8 cellular contexts compared by ENCODE assay signal in genomic region chr1:41662061-41662655, GRCh38.
A peak's percentile ranks its signal among the peaks of the same experiment; 100 is the strongest.
DNase-seq lines count a peak whose midpoint lies in the region; FAIRE-seq and TF ChIP-seq lines count a peak whose summit lies in the region.

No MANE protein-coding gene starts in this region.

- H3K9ac ChIP-seq in H1 (replicated peaks in 1 of 4; ENCODE audit: extremely low read depth in 1 of 4, low read depth in 3 of 4, low read length in 3 of 4), result no peak overlapping the region

- H3K4me1 ChIP-seq in HEK293 (ENCODE audit: control insufficient read depth, insufficient read depth, low read length) (no peaks in the 10 kb centered on the region), H1 (replicated peaks in 1 of 4; ENCODE audit: control insufficient read depth in 3 of 4, insufficient read depth in 4 of 4, low read length in 3 of 4) (peaks cover 3 to 8% (median 3%) of the 10 kb centered on the region in 4 experiments; a peak in 6 of 7 replicates), mononuclear cell (ENCODE audit: insufficient read depth, low read length) (peaks cover 70% of the 10 kb centered on the region)

- peaks cover 17 to 40% (median 32%) of the 10 kb centered on the region in 4 experiments for H3K27me3 ChIP-seq in H1 (replicated peaks in 1 of 4; ENCODE audit: control insufficient read depth in 3 of 4, extremely low read depth in 1 of 4, insufficient read depth in 3 of 4, low read length in 3 of 4)
- H3K27me3 ChIP-seq in mononuclear cell (ENCODE audit: insufficient read depth, low read length), result no peaks in the 10 kb centered on the region

- no peak overlapping the region for H2BK5ac ChIP-seq in H1 (ENCODE audit: low read depth, low read length)

- H3K23me2 ChIP-seq in H1 (ENCODE audit: low read depth, low read length), result peaks cover 5% of the 10 kb centered on the region

- DNase-seq in NCI-H2029 treated with DMSO at 0.1 percent for 48 hours (lab: John Stamatoyannopoulos, UW), result peak; percentile 91
- peak; percentile 38 to 53 for DNase-seq in activated CD8-positive, alpha-beta memory T cell treated with anti-CD3 and anti-CD28 coated beads for 1 hour (ENCODE audit: extremely low read depth in 1 of 2, low read depth in 1 of 2)
- peak in 1 of 2 experiments; percentile 63 for DNase-seq in H1 (ENCODE audit: low read depth in 1 of 2, low spot score in 2 of 2)
- DNase-seq in stimulated activated CD8-positive, alpha-beta memory T cell treated with anti-CD3 and anti-CD28 coated beads, Interleukin-4, amount 100 ng/mL, for 4 hours (ENCODE audit: low read depth in 2 of 2, low spot score in 1 of 2), result peak; percentile 43 to 77
- no peak for DNase-seq in RCC 7860 (ENCODE audit: low spot score)

- H3K4ac ChIP-seq in H1 (replicated peaks; ENCODE audit: insufficient read length, low read depth, low read length), result no peak overlapping the region

- no peak overlapping the region for H4K5ac ChIP-seq in H1 (ENCODE audit: insufficient read length, low read depth, low read length)

- no peaks in the 10 kb centered on the region for H3K79me2 ChIP-seq in H1 (ENCODE audit: control insufficient read depth in 1 of 2, insufficient read depth in 2 of 2, low read length in 2 of 2)

- TF ChIP-seq RAD21 in H1 (IDR thresholded peaks at IDR 0.05 in 1 of 2, conservative IDR thresholded peaks at IDR 0.05 in 1 of 2; ENCODE audit: low read depth in 2 of 2, low read length in 2 of 2), result no peak

- TF ChIP-seq POLR2A in H1 (IDR thresholded peaks at IDR 0.05; ENCODE audit: control extremely low read depth in 1 of 2, low read depth in 2 of 2, low read length in 2 of 2), result no peak

- no peak overlapping the region for H2BK120ac ChIP-seq in H1 (replicated peaks; ENCODE audit: low read depth, low read length)

- WGBS in H1 (ENCODE audit: extremely low coverage in 1 of 2, insufficient coverage in 1 of 2, insufficient read length in 1 of 2, insufficient replicate concordance in 2 of 2, low coverage in 1 of 2, low lambda C conversion rate in 2 of 2, missing lambda C conversion rate in 1 of 2), 2 experiments, result 0% methylated on average over 14 of the region's 91 CpGs; no CpG with 5 or more reads in 1 of the 2 experiments

- no peaks in the 10 kb centered on the region for H3K9me3 ChIP-seq in HEK293 (ENCODE audit: control insufficient read depth, insufficient read depth, low read depth, low read length)
- no peaks in the 10 kb centered on the region for H3K9me3 ChIP-seq in H1 (ENCODE audit: insufficient read depth in 2 of 2, low read depth in 1 of 2, low read length in 1 of 2)
- no peaks in the 10 kb centered on the region for H3K9me3 ChIP-seq in mononuclear cell (ENCODE audit: low read depth, low read length)

- no peak overlapping the region for H4K91ac ChIP-seq in H1 (replicated peaks; ENCODE audit: insufficient read length, low read length)

- H3K18ac ChIP-seq in H1 (ENCODE audit: extremely low read depth, low read length), result no peak overlapping the region

- no peak for TF ChIP-seq EP300 in H1 (IDR thresholded peaks at IDR 0.05; ENCODE audit: borderline replicate concordance in 1 of 2, low read depth in 2 of 2, low read length in 2 of 2)

- H3K4me3 ChIP-seq in GM12875 (ENCODE audit: low read depth, low read length) (peak overlapping the region; percentile 88), HEK293 (ENCODE audit: low read depth, low read length) (peak overlapping the region; percentile 53), H1 (ENCODE audit: extremely low read depth in 1 of 4, insufficient read depth in 2 of 4, low read depth in 3 of 4, low read length in 4 of 4) (peak overlapping the region; percentile 37 to 75 (median 46); a peak in 7 of 8 replicates), mononuclear cell (ENCODE audit: low read length) (peak overlapping the region; percentile 53)

- POLR2A ChIA-PET in HEK293 (lab: Yijun Ruan, JAX) (interaction anchor here (0.8 kb wide), 1 partner anchor 9 kb away, joined by 3 read pairs; no protein-coding TSS in a partner anchor), H1 (lab: Charles Lee; ENCODE audit: partially characterized antibody) (no interaction called here)

- no peak overlapping the region for H2AFZ ChIP-seq in H1 (ENCODE audit: low read length)

- H3K14ac ChIP-seq in H1 (ENCODE audit: insufficient read length), result no peak overlapping the region

- no peak for TF ChIP-seq CTCF in GM12875 (IDR thresholded peaks at IDR 0.05; ENCODE audit: borderline replicate concordance, insufficient read depth, low read depth, low read length)
- no peak for TF ChIP-seq CTCF in HEK293 (tag by site-specific recombination; IDR thresholded peaks at IDR 0.05)
- no peak for TF ChIP-seq CTCF in H1 (IDR thresholded peaks at IDR 0.05; ENCODE audit: control extremely low read depth in 1 of 3, insufficient read depth in 1 of 3, low read depth in 1 of 3, low read length in 3 of 3)

- no peak overlapping the region for H3K56ac ChIP-seq in H1 (replicated peaks; ENCODE audit: insufficient read length, low read depth, low read length)

- no peak overlapping the region for H3K23ac ChIP-seq in H1 (ENCODE audit: insufficient read length)

- FAIRE-seq in H1 (lab: Jason Lieb, UNC) (no peak), RCC 7860 (lab: Jason Lieb, UNC) (no peak)

- H4K20me1 ChIP-seq in H1 (replicated peaks in 1 of 2; ENCODE audit: control insufficient read depth in 1 of 2, insufficient read depth in 2 of 2, low read length in 2 of 2), result peaks cover 2 to 6% of the 10 kb centered on the region in 2 experiments

- CTCF ChIA-PET in HEK293 (lab: Yijun Ruan, JAX) (no interaction called here), H1 (lab: Charles Lee; ENCODE audit: partially characterized antibody) (interaction anchor here (1.4 kb wide), 1 partner anchor 12 kb away, joined by 4 read pairs; no protein-coding TSS in a partner anchor)

- peak overlapping the region; percentile 62 to 93 for H3K4me2 ChIP-seq in H1 (ENCODE audit: insufficient read depth in 1 of 2, low read depth in 2 of 2, low read length in 2 of 2)

- H3K36me3 ChIP-seq in HEK293 (ENCODE audit: control insufficient read depth in 2 of 2, insufficient read depth in 1 of 2, low read length in 2 of 2), result no peaks in the 10 kb centered on the region
- H3K36me3 ChIP-seq in H1 (ENCODE audit: control insufficient read depth in 2 of 4, insufficient read depth in 4 of 4, low read length in 3 of 4), result no peaks in the 10 kb centered on the region

- no peak overlapping the region for H2BK15ac ChIP-seq in H1 (ENCODE audit: low read length)

- H4K8ac ChIP-seq in H1 (ENCODE audit: extremely low read depth, insufficient read depth, low read length), result no peak overlapping the region

- H2AK5ac ChIP-seq in H1 (ENCODE audit: low read depth, low read length), result no peak overlapping the region

- no peak overlapping the region for H2BK12ac ChIP-seq in H1 (ENCODE audit: low read depth, low read length)

- H3K79me1 ChIP-seq in H1 (ENCODE audit: low read depth, low read length), result no peaks in the 10 kb centered on the region; the same call in 1 of the 2 replicates

- H3K27ac ChIP-seq in HEK293 (ENCODE audit: extremely low read depth, low read depth, low read length) (peak overlapping the region; percentile 24; the same call in 1 of the 2 replicates), H1 (ENCODE audit: low read depth, low read length) (no peak overlapping the region)

- no peak overlapping the region for H2BK20ac ChIP-seq in H1 (ENCODE audit: low read length)

TF ChIP-seq in HEK293, 187 proteins besides CTCF, POLR2A, EP300 and RAD21 (continues in another document):
- TF ChIP-seq, protein P1, sequence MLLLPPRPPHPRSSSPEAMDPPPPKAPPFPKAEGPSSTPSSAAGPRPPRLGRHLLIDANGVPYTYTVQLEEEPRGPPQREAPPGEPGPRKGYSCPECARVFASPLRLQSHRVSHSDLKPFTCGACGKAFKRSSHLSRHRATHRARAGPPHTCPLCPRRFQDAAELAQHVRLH (tag by site-specific recombination; IDR thresholded peaks at IDR 0.05), result no peak
- TF ChIP-seq ZNF677 (tag by site-specific recombination; IDR thresholded peaks at IDR 0.05) (0 out of 2 replicates have a peak, but pooled peaks have one; percentile 8), ZSCAN16 (tag by site-specific recombination; IDR thresholded peaks at IDR 0.05) (no peak), IKZF3 (tag by site-specific recombination; IDR thresholded peaks at IDR 0.05) (peak; percentile 29), ZNF776 (tag by site-specific recombination; IDR thresholded peaks at IDR 0.05; ENCODE audit: borderline replicate concordance) (no peak), ZNF514 (tag by site-specific recombination; IDR thresholded peaks at IDR 0.05) (no peak)

TF ChIP-seq in H1, 55 proteins besides CTCF, POLR2A, EP300 and RAD21:
- TF ChIP-seq YY1 (IDR thresholded peaks at IDR 0.05; ENCODE audit: low read depth, low read length) (no peak), SRF (IDR thresholded peaks at IDR 0.05; ENCODE audit: low read depth, low read length) (peak; percentile 82; the same call in 1 of the 2 replicates), CHD1 (IDR thresholded peaks at IDR 0.05; ENCODE audit: low read depth, low read length) (no peak), KDM4A (IDR thresholded peaks at IDR 0.05; ENCODE audit: low read depth, low read length, severe bottlenecking) (peak; percentile 75), CBX5 (IDR thresholded peaks at IDR 0.05; ENCODE audit: low read depth, low read length) (no peak)
TF ChIP-seq in H1: peak in this region for 2.
